Comparison of ENCODE assay signal across 14 cellular contexts in the genomic region with DNA sequence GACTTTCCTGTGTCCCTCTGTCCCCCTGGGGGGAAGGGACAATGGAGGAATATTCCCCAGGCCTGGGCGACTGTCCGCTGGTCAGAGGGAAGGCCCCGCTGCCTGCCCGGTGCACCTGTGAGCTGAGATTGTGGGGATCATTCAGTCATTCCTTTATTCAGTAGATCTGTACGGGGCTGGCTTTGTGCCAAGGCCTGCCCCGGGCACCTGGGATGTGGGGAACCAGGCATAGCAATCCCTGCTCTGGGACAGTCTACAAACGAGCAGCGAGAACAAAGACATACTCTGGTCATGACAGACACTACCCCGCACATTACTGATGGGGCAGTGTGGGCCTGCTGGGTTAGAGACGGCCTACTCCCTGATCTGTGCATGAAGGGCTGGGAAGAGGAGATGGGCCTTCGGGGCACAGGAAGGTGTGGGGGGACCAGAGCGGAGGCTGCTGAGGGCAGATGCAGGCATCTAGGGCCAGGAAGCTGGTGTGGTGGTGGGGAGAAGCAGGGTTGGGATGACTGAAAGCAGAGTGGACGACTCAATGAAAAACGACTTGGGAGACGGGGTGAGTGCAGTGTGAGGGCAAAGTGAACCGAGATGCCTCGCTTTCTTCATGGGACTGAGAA. TPM values are rescaled to one million over a fixed set of nuclear protein-coding genes. Genes with fewer than 3 reads are reported as not detected.
DNase-seq lines count a peak whose midpoint lies in the region; ATAC-seq, FAIRE-seq and TF ChIP-seq lines count a peak whose summit lies in the region.
"Had no signal": no experiment of that assay in that cellular context is flagged by ENCODE, and none has a peak within 500 bp of the region (broad histone marks: within the 10 kb centered on the region; RNA-seq: fewer than 3 reads in every experiment).

No MANE protein-coding gene starts in this region.

- H3K4me2 ChIP-seq in A549 = no peak overlapping the region; the same call in 2 of the 3 replicates
- H3K4me2 ChIP-seq in HepG2 (ENCODE audit: low read depth, low read length) = peak overlapping the region; percentile 100

- H3K4me1 ChIP-seq in A549 (no peaks in the 10 kb centered on the region), Panc1 (ENCODE audit: control insufficient read depth, insufficient read depth, low read length) (peaks cover 7% of the 10 kb centered on the region; the same call in 1 of the 2 replicates), HepG2 (ENCODE audit: insufficient read depth, low read length) (peaks cover 47% of the 10 kb centered on the region)
- H3K4me1 ChIP-seq in CD4-positive, CD25-positive, alpha-beta regulatory T cell (ENCODE audit: control insufficient read depth, insufficient read depth, low read length, poor library complexity, severe bottlenecking) = peaks cover 11% of the 10 kb centered on the region

- whole genome bisulfite sequencing in A549 (ENCODE audit: missing lambda C conversion rate) = 78% methylated on average over 17 of the region's 17 CpGs
- WGBS in HepG2 (ENCODE audit: low lambda C conversion rate) = 47% methylated on average over 17 of the region's 17 CpGs

- TF ChIP-seq RAD21 in A549 (conservative IDR thresholded peaks at IDR 0.05 in 1 of 2, IDR thresholded peaks at IDR 0.05 in 1 of 2) (no peak), HepG2 (CRISPR knock-in tag; IDR thresholded peaks at IDR 0.05) (no peak)

- H3K27me3 Mint-ChIP-seq in CD4-positive, CD25-positive, alpha-beta regulatory T cell = peaks cover 13% of the 10 kb centered on the region

- H3K9me3 Mint-ChIP-seq in CD4-positive, CD25-positive, alpha-beta regulatory T cell = peaks cover 0 to 1% (median 0%) of the 10 kb centered on the region in 7 donors

- no peaks in the 10 kb centered on the region for H3K36me3 ChIP-seq in CD4-positive, CD25-positive, alpha-beta regulatory T cell (ENCODE audit: control insufficient read depth, insufficient read depth, low read length)
- H3K36me3 ChIP-seq in Panc1 (ENCODE audit: control insufficient read depth, insufficient read depth, low read length) (no peaks in the 10 kb centered on the region), HepG2 (replicated peaks in 1 of 2; ENCODE audit: control insufficient read depth in 1 of 2, insufficient read depth in 2 of 2, low read length in 2 of 2) (no peaks in the 10 kb centered on the region)
- H3K36me3 ChIP-seq: SJSA1 had no signal

- POLR2A ChIA-PET in A549 (lab: Yijun Ruan, JAX) (no interaction called here), Panc1 (lab: Charles Lee) (no interaction called here), HepG2 (lab: Yijun Ruan, JAX) (interaction anchor here (3.1 kb wide), 1 partner anchor 48 kb away, joined by 12 read pairs; no protein-coding TSS in a partner anchor)

- TF ChIP-seq POLR2A in A549 (IDR thresholded peaks at IDR 0.05; ENCODE audit: low read length) (no peak), HepG2 (IDR thresholded peaks at IDR 0.05; ENCODE audit: insufficient read depth in 1 of 2, low read depth in 2 of 2, low read length in 2 of 2) (no peak)

- no peak overlapping the region for H2AFZ ChIP-seq in HepG2 (ENCODE audit: low read length)

- ATAC-seq in A549 = peak; percentile 16 to 18; a peak in 3 of 6 replicates
- no peak for ATAC-seq in CD4-positive, CD25-positive, alpha-beta regulatory T cell (ENCODE audit: low read depth in 2 of 2)
- ATAC-seq in Panc1 = peak; percentile 35
- ATAC-seq in HepG2 = peak; percentile 14

- no peaks in the 10 kb centered on the region for H3K79me2 ChIP-seq in HepG2 (ENCODE audit: insufficient read depth, low read length)

- TF ChIP-seq EP300 in A549 (IDR thresholded peaks at IDR 0.05) = no peak
- TF ChIP-seq EP300 in HepG2 (IDR thresholded peaks at IDR 0.05; ENCODE audit: low read depth in 2 of 2, low read length in 2 of 2) = no peak
- no peak for TF ChIP-seq EP300 in HepG2 (CRISPR knock-in tag; IDR thresholded peaks at IDR 0.05; ENCODE audit: borderline replicate concordance)

- BruUV-seq in Panc1 (replicated peaks; lab: Mats Ljungman, UMichigan) = no TSS peak
- no TSS peak for BruUV-seq in HepG2 (replicated peaks; lab: Mats Ljungman, UMichigan)

- H3K4me3 ChIP-seq in A549 = no peak overlapping the region; the same call in 2 of the 3 replicates
- H3K4me3 ChIP-seq in CD4-positive, CD25-positive, alpha-beta regulatory T cell (ENCODE audit: low read depth, low read length) = no peak overlapping the region
- no peak overlapping the region for H3K4me3 ChIP-seq in Panc1 (ENCODE audit: low read depth in 2 of 2, low read length in 2 of 2)
- peak overlapping the region in 1 of 3 experiments; percentile 5; a peak in 1 of 6 replicates for H3K4me3 ChIP-seq in HepG2 (replicated peaks in 1 of 3; ENCODE audit: insufficient read depth in 1 of 3, low read depth in 2 of 3, low read length in 3 of 3)

- no peak for TF ChIP-seq CTCF in A549 (IDR thresholded peaks at IDR 0.05)
- no peak for TF ChIP-seq CTCF in Panc1 (IDR thresholded peaks at IDR 0.05)
- no peak for TF ChIP-seq CTCF in HepG2 (CRISPR knock-in tag; IDR thresholded peaks at IDR 0.05)

- H3K27me3 ChIP-seq in CD4-positive, CD25-positive, alpha-beta regulatory T cell (ENCODE audit: control insufficient read depth, insufficient read depth, low read length) = no peaks in the 10 kb centered on the region
- H3K27me3 ChIP-seq in Panc1 (ENCODE audit: control insufficient read depth, insufficient read depth, low read length) (no peaks in the 10 kb centered on the region), HepG2 (ENCODE audit: control insufficient read depth in 1 of 2, insufficient read depth in 2 of 2, low read length in 2 of 2) (peaks cover 0 to 13% of the 10 kb centered on the region in 2 experiments; a peak in 2 of 5 replicates)
- H3K27me3 ChIP-seq: SJSA1, upper lobe of right lung had no signal

- H3K4me1 Mint-ChIP-seq in CD4-positive, CD25-positive, alpha-beta regulatory T cell = peaks cover 0 to 12% (median 0%) of the 10 kb centered on the region in 4 donors

- FAIRE-seq in A549 (lab: Jason Lieb, UNC) (no peak), HepG2 (lab: Jason Lieb, UNC) (no peak)
- FAIRE-seq: keratinocyte had no signal

- peak overlapping the region in 1 of 4 donors; percentile 66 for H3K4me3 Mint-ChIP-seq in CD4-positive, CD25-positive, alpha-beta regulatory T cell

- H3K9me3 ChIP-seq in A549 (no peaks in the 10 kb centered on the region), Panc1 (ENCODE audit: control insufficient read depth, insufficient read depth, low read depth, low read length) (no peaks in the 10 kb centered on the region), HepG2 (ENCODE audit: low read length) (no peaks in the 10 kb centered on the region)
- no peaks in the 10 kb centered on the region for H3K9me3 ChIP-seq in CD4-positive, CD25-positive, alpha-beta regulatory T cell (ENCODE audit: control insufficient read depth in 2 of 2, low read length in 2 of 2)
- H3K9me3 ChIP-seq: SJSA1, upper lobe of right lung had no signal

- DNase-seq in A549 (ENCODE audit: low read depth in 1 of 2, low spot score in 1 of 2) = no peak
- no peak for DNase-seq in CD4-positive, CD25-positive, alpha-beta regulatory T cell
- no peak for DNase-seq in Panc1 (ENCODE audit: low read depth, low spot score)
- DNase-seq in HepG2 (ENCODE audit: low spot score) = no peak
- no peak for DNase-seq in NCI-H774 (lab: John Stamatoyannopoulos, UW)
- DNase-seq in T-helper 9 cell = no peak
- no peak for DNase-seq in COR-L47 (lab: John Stamatoyannopoulos, UW)
- DNase-seq: HCEC 1CT, NCI-H1694 treated with DMSO at 0.1 percent for 48 hours had no signal

- intact Hi-C loops in Panc1 (cut with micrococcal nuclease; ENCODE audit: unreplicated experiment) = loop anchor here (5.0 kb wide), 1 partner anchor 421 kb away; no protein-coding TSS in a partner anchor
- intact Hi-C loops in HepG2 (cut with micrococcal nuclease; ENCODE audit: unreplicated experiment) = loop anchor here (2.0 kb wide), 1 partner anchor 423 kb away; no protein-coding TSS in a partner anchor

- no peaks in the 10 kb centered on the region for H4K20me1 ChIP-seq in HepG2 (ENCODE audit: insufficient read depth, low read length)

- in situ Hi-C loops in Panc1 (cut with HindIII; ENCODE audit: low pct_unique_long_range_greater_than_20kb, low sequenced_read_pairs) (no loop called here), HepG2 (cut with HindIII; ENCODE audit: extremely low pct_ligation_motif_present, low pct_unique_long_range_greater_than_20kb) (loop anchor here (5.0 kb wide), 1 partner anchor 61 kb away; no protein-coding TSS in a partner anchor)

- H3K27ac Mint-ChIP-seq in CD4-positive, CD25-positive, alpha-beta regulatory T cell = peak overlapping the region in 2 of 3 donors; percentile 73 to 80

- no peak overlapping the region for H3K9ac ChIP-seq in HepG2 (ENCODE audit: insufficient read depth, low read depth, low read length)

- H3K27ac ChIP-seq in A549 (no peak overlapping the region), Panc1 (ENCODE audit: low read length) (no peak overlapping the region), HepG2 (ENCODE audit: extremely low read length, insufficient read depth, low read length) (no peak overlapping the region)
- H3K27ac ChIP-seq in CD4-positive, CD25-positive, alpha-beta regulatory T cell (ENCODE audit: insufficient read depth, low read length, poor library complexity, severe bottlenecking) = no peak overlapping the region
- H3K27ac ChIP-seq: C4-2B, SJSA1, upper lobe of right lung had no signal

- H3K36me3 Mint-ChIP-seq in CD4-positive, CD25-positive, alpha-beta regulatory T cell = peaks cover 5% of the 10 kb centered on the region

- CTCF ChIA-PET in A549 (lab: Yijun Ruan, JAX) = interaction anchor here (1.0 to 8.3 kb wide), 28 partner anchors 9 to 494 kb away, joined by 3 to 161 read pairs (median 12); no protein-coding TSS in a partner anchor
- CTCF ChIA-PET in Panc1 (lab: Charles Lee) = interaction anchor here (1.0 to 3.7 kb wide), 9 partner anchors 9 to 431 kb away, joined by 3 to 33 read pairs (median 3); no protein-coding TSS in a partner anchor
- CTCF ChIA-PET in HepG2 (lab: Yijun Ruan, JAX; ENCODE audit: low intra/inter-chr PET ratio, low total read pairs) = interaction anchor here (1.3 to 5.0 kb wide), 5 partner anchors 13 to 72 kb away, joined by 3 to 150 read pairs (median 7); no protein-coding TSS in a partner anchor

RNA-seq across cellular contexts. Expression of a gene that starts 1.8 kb away (rescaled TPM):
- polyA plus RNA-seq in A549 (2011; rRNA removed) (1.7 and 2.6 TPM in 2 replicates), A549 (2017; fragmentation: RNase III; extraction: RNeasy Plus Mini Kit Qiagen cat#74134 plus additional on column Dnase treatment) (1.4 to 2.7 TPM (median 2.1 TPM) in 3 replicates), HepG2 (2011; rRNA removed) (8.1 and 10.0 TPM in 2 replicates)
- polyA plus RNA-seq in A549 (2012; cell fraction: cytosol; rRNA removed) = 1.1 and 1.4 TPM in 2 replicates
- 7.6 and 7.8 TPM in 2 replicates for polyA plus RNA-seq in A549 (2012; cell fraction: nucleus; rRNA removed)
- 2.3 and 3.0 TPM in 2 replicates for polyA minus RNA-seq in A549 (2011; rRNA and poly(A)+ RNA removed)
- 0.84 TPM for total RNA-seq in CD4-positive, CD25-positive, alpha-beta regulatory T cell
- polyA plus RNA-seq in CD4-positive, CD25-positive, alpha-beta regulatory T cell = under 1 TPM in 3 of 4 donors, not detected in 1; 0.12 to 0.22 (median 0.14) TPM
- total RNA-seq in Panc1 (2021; ENCODE audit: unreplicated experiment) (1.3 TPM), HepG2 (2016; rRNA removed; fragmentation: Illumina TruSeq; extraction: Trizol) (3.6 and 7.5 TPM in 2 replicates)
- polyA plus RNA-seq in Panc1 (2012; ENCODE audit: insufficient read length) = 1.9 TPM
- total RNA-seq in HepG2 (2016; cell fraction: cytosol; rRNA removed; fragmentation: Illumina TruSeq; extraction: Trizol; ENCODE audit: low read depth) = 2.3 and 3.1 TPM in 2 replicates
- 3.4 and 8.0 TPM in 2 replicates for total RNA-seq in HepG2 (2016; cell fraction: insoluble cytoplasmic fraction; rRNA removed; fragmentation: Illumina TruSeq; extraction: Trizol)
- 1.8 and 1.9 TPM in 2 replicates for total RNA-seq in HepG2 (2016; cell fraction: membrane; rRNA removed; fragmentation: Illumina TruSeq; extraction: Trizol)
- total RNA-seq in HepG2 (2016; cell fraction: nucleus; rRNA removed; fragmentation: Illumina TruSeq; extraction: Trizol) = 10.5 and 15.0 TPM in 2 replicates
- 3.1 and 3.5 TPM in 2 replicates for polyA plus RNA-seq in HepG2 (2011; cell fraction: cytosol; rRNA removed)
- polyA plus RNA-seq in HepG2 (2011; cell fraction: nucleus; rRNA removed) = 71.3 and 112 TPM in 2 replicates
- 5.5 and 8.4 TPM in 2 replicates for polyA plus RNA-seq in HepG2 (2012)
- 0.23 and 0.45 TPM in 2 replicates for polyA plus RNA-seq in HepG2 (2016; cell fraction: cytosol; fragmentation: Illumina TruSeq; extraction: Trizol; ENCODE audit: low read depth)
- 3.0 and 3.3 TPM in 2 replicates for polyA plus RNA-seq in HepG2 (2016; cell fraction: insoluble cytoplasmic fraction; fragmentation: Illumina TruSeq; extraction: Trizol; ENCODE audit: low read depth)
- 0.84 and 0.94 TPM in 2 replicates for polyA plus RNA-seq in HepG2 (2016; cell fraction: membrane; fragmentation: Illumina TruSeq; extraction: Trizol; ENCODE audit: low read depth)
- 37.9 and 40.7 TPM in 2 replicates for polyA plus RNA-seq in HepG2 (2016; cell fraction: nucleus; fragmentation: Illumina TruSeq; extraction: Trizol; ENCODE audit: insufficient read depth, low read depth)
- 0.16 and 9.9 TPM in 2 replicates for polyA minus RNA-seq in HepG2 (2011; rRNA and poly(A)+ RNA removed; ENCODE audit: low replicate concordance)
- polyA minus RNA-seq in HepG2 (2011; cell fraction: cytosol; rRNA and poly(A)+ RNA removed) = 3.9 and 4.2 TPM in 2 replicates
- 17.3 and 17.4 TPM in 2 replicates for polyA minus RNA-seq in HepG2 (2011; cell fraction: nucleus; rRNA and poly(A)+ RNA removed)
- total RNA-seq: SJSA1 had no signal

RNA-seq across cellular contexts. Expression of a gene that starts 23.6 kb away (rescaled TPM):
- polyA plus RNA-seq in A549 (2011; rRNA removed) (0.34 TPM in 1 of 2 replicates, not detected in the other), A549 (2017; fragmentation: RNase III; extraction: RNeasy Plus Mini Kit Qiagen cat#74134 plus additional on column Dnase treatment) (not detected in 3 replicates), HepG2 (2011; rRNA removed) (not detected in 2 replicates)
- polyA plus RNA-seq in A549 (2012; cell fraction: cytosol; rRNA removed) = not detected in 2 replicates
- polyA plus RNA-seq in A549 (2012; cell fraction: nucleus; rRNA removed) = 1.7 TPM in 1 of 2 replicates, not detected in the other
- polyA minus RNA-seq in A549 (2011; rRNA and poly(A)+ RNA removed) = 0.68 TPM in 1 of 2 replicates, not detected in the other
- not detected for total RNA-seq in CD4-positive, CD25-positive, alpha-beta regulatory T cell
- not detected for polyA plus RNA-seq in CD4-positive, CD25-positive, alpha-beta regulatory T cell
- total RNA-seq in Panc1 (2021; ENCODE audit: unreplicated experiment) (1.5 TPM), HepG2 (2016; rRNA removed; fragmentation: Illumina TruSeq; extraction: Trizol) (not detected in 2 replicates)
- 0.93 TPM for polyA plus RNA-seq in Panc1 (2012; ENCODE audit: insufficient read length)
- total RNA-seq in HepG2 (2016; cell fraction: cytosol; rRNA removed; fragmentation: Illumina TruSeq; extraction: Trizol; ENCODE audit: low read depth) = not detected in 2 replicates
- not detected in 2 replicates for total RNA-seq in HepG2 (2016; cell fraction: insoluble cytoplasmic fraction; rRNA removed; fragmentation: Illumina TruSeq; extraction: Trizol)
- not detected in 2 replicates for total RNA-seq in HepG2 (2016; cell fraction: membrane; rRNA removed; fragmentation: Illumina TruSeq; extraction: Trizol)
- total RNA-seq in HepG2 (2016; cell fraction: nucleus; rRNA removed; fragmentation: Illumina TruSeq; extraction: Trizol) = not detected in 2 replicates
- not detected in 2 replicates for polyA plus RNA-seq in HepG2 (2011; cell fraction: cytosol; rRNA removed)
- 1.9 TPM in 1 of 2 replicates, not detected in the other for polyA plus RNA-seq in HepG2 (2011; cell fraction: nucleus; rRNA removed)
- not detected in 2 replicates for polyA plus RNA-seq in HepG2 (2012)
- polyA plus RNA-seq in HepG2 (2016; cell fraction: cytosol; fragmentation: Illumina TruSeq; extraction: Trizol; ENCODE audit: low read depth) = not detected in 2 replicates
- polyA plus RNA-seq in HepG2 (2016; cell fraction: insoluble cytoplasmic fraction; fragmentation: Illumina TruSeq; extraction: Trizol; ENCODE audit: low read depth) = not detected in 2 replicates
- not detected in 2 replicates for polyA plus RNA-seq in HepG2 (2016; cell fraction: membrane; fragmentation: Illumina TruSeq; extraction: Trizol; ENCODE audit: low read depth)
- polyA plus RNA-seq in HepG2 (2016; cell fraction: nucleus; fragmentation: Illumina TruSeq; extraction: Trizol; ENCODE audit: insufficient read depth, low read depth) = not detected in 2 replicates
- not detected in 2 replicates for polyA minus RNA-seq in HepG2 (2011; rRNA and poly(A)+ RNA removed; ENCODE audit: low replicate concordance)
- not detected in 2 replicates for polyA minus RNA-seq in HepG2 (2011; cell fraction: cytosol; rRNA and poly(A)+ RNA removed)
- not detected in 2 replicates for polyA minus RNA-seq in HepG2 (2011; cell fraction: nucleus; rRNA and poly(A)+ RNA removed)
- total RNA-seq: cardiac septum, SJSA1, upper lobe of right lung had no signal
- polyA plus RNA-seq: keratinocyte had no signal

RNA-seq across cellular contexts. Expression of a gene that starts 59.5 kb away (rescaled TPM):
- polyA plus RNA-seq in A549 (2011; rRNA removed) (12.9 and 16.6 TPM in 2 replicates), A549 (2017; fragmentation: RNase III; extraction: RNeasy Plus Mini Kit Qiagen cat#74134 plus additional on column Dnase treatment) (6.8 to 9.4 TPM (median 8.9 TPM) in 3 replicates), HepG2 (2011; rRNA removed) (1.2 and 2.1 TPM in 2 replicates)
- polyA plus RNA-seq in A549 (2012; cell fraction: cytosol; rRNA removed) = 4.6 and 6.4 TPM in 2 replicates
- 11.6 and 12.2 TPM in 2 replicates for polyA plus RNA-seq in A549 (2012; cell fraction: nucleus; rRNA removed)
- polyA minus RNA-seq in A549 (2011; rRNA and poly(A)+ RNA removed) = 18.2 and 19.7 TPM in 2 replicates
- total RNA-seq in CD4-positive, CD25-positive, alpha-beta regulatory T cell = 2.8 TPM
- 1 to 10 TPM in 3 of 4 donors, under 1 TPM in 1; 0.74 to 1.3 (median 1.1) TPM for polyA plus RNA-seq in CD4-positive, CD25-positive, alpha-beta regulatory T cell
- total RNA-seq in Panc1 (2021; ENCODE audit: unreplicated experiment) (17.3 TPM), HepG2 (2016; rRNA removed; fragmentation: Illumina TruSeq; extraction: Trizol) (0.22 and 0.27 TPM in 2 replicates)
- 24.6 TPM for polyA plus RNA-seq in Panc1 (2012; ENCODE audit: insufficient read length)
- total RNA-seq in HepG2 (2016; cell fraction: cytosol; rRNA removed; fragmentation: Illumina TruSeq; extraction: Trizol; ENCODE audit: low read depth) = 0.09 TPM in 1 of 2 replicates, not detected in the other
- 0.27 and 0.28 TPM in 2 replicates for total RNA-seq in HepG2 (2016; cell fraction: insoluble cytoplasmic fraction; rRNA removed; fragmentation: Illumina TruSeq; extraction: Trizol)
- total RNA-seq in HepG2 (2016; cell fraction: membrane; rRNA removed; fragmentation: Illumina TruSeq; extraction: Trizol) = 0.28 and 0.34 TPM in 2 replicates
- 0.66 and 0.75 TPM in 2 replicates for total RNA-seq in HepG2 (2016; cell fraction: nucleus; rRNA removed; fragmentation: Illumina TruSeq; extraction: Trizol)
- 0.95 and 1.0 TPM in 2 replicates for polyA plus RNA-seq in HepG2 (2011; cell fraction: cytosol; rRNA removed)
- polyA plus RNA-seq in HepG2 (2011; cell fraction: nucleus; rRNA removed) = 3.7 and 6.7 TPM in 2 replicates
- 0.94 and 2.0 TPM in 2 replicates for polyA plus RNA-seq in HepG2 (2012)
- 0.19 and 0.23 TPM in 2 replicates for polyA plus RNA-seq in HepG2 (2016; cell fraction: cytosol; fragmentation: Illumina TruSeq; extraction: Trizol; ENCODE audit: low read depth)
- 0.93 and 1.1 TPM in 2 replicates for polyA plus RNA-seq in HepG2 (2016; cell fraction: insoluble cytoplasmic fraction; fragmentation: Illumina TruSeq; extraction: Trizol; ENCODE audit: low read depth)
- polyA plus RNA-seq in HepG2 (2016; cell fraction: membrane; fragmentation: Illumina TruSeq; extraction: Trizol; ENCODE audit: low read depth) = 0.37 and 0.48 TPM in 2 replicates
- 0.68 and 0.85 TPM in 2 replicates for polyA plus RNA-seq in HepG2 (2016; cell fraction: nucleus; fragmentation: Illumina TruSeq; extraction: Trizol; ENCODE audit: insufficient read depth, low read depth)
- polyA minus RNA-seq in HepG2 (2011; rRNA and poly(A)+ RNA removed; ENCODE audit: low replicate concordance) = 0.49 and 2.0 TPM in 2 replicates
- 0.88 and 0.99 TPM in 2 replicates for polyA minus RNA-seq in HepG2 (2011; cell fraction: cytosol; rRNA and poly(A)+ RNA removed)
- 1.0 and 1.7 TPM in 2 replicates for polyA minus RNA-seq in HepG2 (2011; cell fraction: nucleus; rRNA and poly(A)+ RNA removed)

Comparison
In these comparisons a context has a peak if more than half of its experiments do, and no peak if none do; other contexts are left out.
1. ATAC-seq: peak in A549 (2 of 2), Panc1 (single experiment) and HepG2 (single experiment); none in CD4-positive, CD25-positive, alpha-beta regulatory T cell (0 of 2).